15 cellular contexts compared by ENCODE assay signal in the genomic region with DNA sequence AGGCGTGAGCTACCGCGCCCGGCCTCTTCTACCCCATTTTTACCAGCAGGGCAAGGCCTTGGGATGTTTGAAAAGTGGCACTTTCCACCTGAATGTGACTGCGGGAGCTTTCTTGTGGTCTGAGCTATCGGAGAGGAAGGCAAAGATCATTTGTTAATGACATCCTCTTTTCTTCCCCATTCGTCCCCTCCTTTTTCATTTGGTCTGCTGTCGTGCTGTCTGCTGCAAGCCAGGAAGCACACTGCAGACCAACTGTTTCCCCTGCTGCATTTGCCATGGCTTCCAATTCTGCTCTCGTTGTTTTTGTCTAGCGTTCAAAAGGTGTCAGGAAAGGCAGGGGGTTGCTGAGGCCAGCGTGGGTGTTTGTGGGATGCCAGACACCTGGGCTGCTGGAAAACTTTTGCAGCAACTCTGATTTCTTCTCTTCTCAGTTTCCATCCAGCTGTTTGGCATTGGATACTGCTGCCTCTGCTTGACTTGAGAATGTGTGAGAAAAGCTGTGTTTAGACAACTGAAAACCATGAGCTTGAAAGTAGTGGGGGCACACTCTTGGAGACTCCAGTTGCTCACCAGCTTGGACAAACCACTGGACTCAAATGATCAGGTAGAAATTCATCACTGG.
"Had no signal": no experiment of that assay in that cellular context is flagged by ENCODE, and none has a peak within 500 bp of the region (broad histone marks: within the 10 kb centered on the region; RNA-seq: fewer than 3 reads in every experiment).

No MANE protein-coding gene starts in this region.

- H3K4me1 ChIP-seq: thyroid gland had no signal

- H3K9me3 ChIP-seq: lower lobe of right lung, right atrium auricular region, thyroid gland, vagina had no signal

- ATAC-seq: activated T-cell treated with anti-CD3 and anti-CD28 coated beads, Interleukin-2, amount 50 U/mL, for 72 hours; lower lobe of right lung; naive thymus-derived CD4-positive, alpha-beta T cell had no signal

- H3K27me3 ChIP-seq: right atrium auricular region, thyroid gland, vagina had no signal

- H3K27ac ChIP-seq: lower lobe of right lung, right atrium auricular region, skin epidermis, thyroid gland, vagina had no signal

- DNase-seq: activated CD4-positive, alpha-beta memory T cell treated with anti-CD3 and anti-CD28 coated beads, Interleukin-2, amount 10 ng/mL, durations not matched to agents 7 days and 5 days; activated CD8-positive, alpha-beta memory T cell treated with anti-CD3 and anti-CD28 coated beads, Interleukin-2, amount 50 U/mL, for 4 hours; activated naive CD8-positive, alpha-beta T cell treated with anti-CD3 and anti-CD28 coated beads, Interleukin-2, amount 10 ng/mL, durations not matched to agents 7 days and 5 days; activated T-cell treated with anti-CD3 and anti-CD28 coated beads, Interleukin-2, amount 50 U/mL, for 72 hours; anterior cingulate cortex; cerebellar nuclear complex; dermis blood vessel endothelial cell; erythroblast; hippocampal formation; lower lobe of right lung; naive thymus-derived CD4-positive, alpha-beta T cell; thyroid gland had no signal

- H3K36me3 ChIP-seq: lower lobe of right lung, right atrium auricular region, thyroid gland, vagina had no signal

- H3K4me3 ChIP-seq: lower lobe of right lung, right atrium auricular region, skin epidermis, thyroid gland, vagina had no signal
